In genomic region chr1:109099871-109100757, GRCh38 we compare ENCODE assay signal across 8 cellular contexts. TPM values are rescaled to one million over a fixed set of nuclear protein-coding genes. Genes with fewer than 3 reads are reported as not detected.
DNase-seq lines count a peak whose midpoint lies in the region; ATAC-seq and TF ChIP-seq lines count a peak whose summit lies in the region.

No MANE protein-coding gene starts in this region.

- CTCF ChIA-PET in CD4-positive, alpha-beta memory T cell (lab: Charles Lee; ENCODE audit: partially characterized antibody) = interaction anchor here (0.7 to 7.2 kb wide), 23 partner anchors 10 to 448 kb away, joined by 3 to 150 read pairs (median 5); partner anchors contain the start of genes ELAPOR1, GNAI3, PRPF38B and SARS1
- CTCF ChIA-PET in activated CD8-positive, alpha-beta T cell treated with anti-CD3 and anti-CD28 coated beads for 36 hours (lab: Charles Lee) = interaction anchor here (0.6 to 6.2 kb wide), 17 partner anchors 9 to 143 kb away, joined by 3 to 95 read pairs (median 4); partner anchors contain the start of genes ELAPOR1, SARS1, TAF13 and TMEM167B

- TF ChIP-seq CTCF in activated CD8-positive, alpha-beta T cell treated with anti-CD3 and anti-CD28 coated beads for 36 hours (IDR thresholded peaks at IDR 0.05) = peak; percentile 73

- H3K36me3 ChIP-seq in CD4-positive, alpha-beta memory T cell (ENCODE audit: insufficient read depth, low read length) = peaks cover 13% of the 10 kb centered on the region
- H3K36me3 ChIP-seq in ectodermal cell (ENCODE audit: control insufficient read depth, insufficient read depth, low read length) = no peaks in the 10 kb centered on the region

- peak overlapping the region; percentile 80 for H3K27ac ChIP-seq in CD4-positive, alpha-beta memory T cell (ENCODE audit: low read depth, low read length)
- H3K27ac ChIP-seq in ectodermal cell (ENCODE audit: insufficient read depth, low read depth, low read length, poor library complexity, severe bottlenecking) = peak overlapping the region; percentile 92

- peak overlapping the region; percentile 91 to 100 (median 96) for H3K4me3 Mint-ChIP-seq in CD4-positive, alpha-beta memory T cell
- H3K4me3 Mint-ChIP-seq in activated CD8-positive, alpha-beta T cell treated with anti-CD3 and anti-CD28 coated beads for 36 hours = peak overlapping the region; percentile 98

- POLR2A ChIA-PET in CD4-positive, alpha-beta memory T cell (lab: Charles Lee; ENCODE audit: partially characterized antibody) = interaction anchor here (0.8 to 4.8 kb wide), 29 partner anchors 10 to 1239 kb away, joined by 3 to 171 read pairs (median 6); partner anchors contain the start of genes ATXN7L2, CLCC1, ELAPOR1 and GNAI3
- POLR2A ChIA-PET in activated CD8-positive, alpha-beta T cell treated with anti-CD3 and anti-CD28 coated beads for 36 hours (lab: Charles Lee) = interaction anchor here (0.5 to 4.8 kb wide), 27 partner anchors 8 to 1239 kb away, joined by 3 to 98 read pairs (median 4); partner anchors contain the start of genes ATXN7L2, CLCC1, ELAPOR1 and RBM15

- no peaks in the 10 kb centered on the region for H3K9me3 ChIP-seq in CD4-positive, alpha-beta memory T cell (ENCODE audit: control insufficient read depth in 1 of 2, low read length in 2 of 2)
- H3K9me3 ChIP-seq in ectodermal cell (ENCODE audit: control insufficient read depth, low read length) = no peaks in the 10 kb centered on the region

- no peaks in the 10 kb centered on the region for H3K27me3 ChIP-seq in CD4-positive, alpha-beta memory T cell (ENCODE audit: insufficient read depth, low read length)
- no peaks in the 10 kb centered on the region for H3K27me3 ChIP-seq in ectodermal cell (ENCODE audit: control insufficient read depth, insufficient read depth, low read length, poor library complexity, severe bottlenecking)

- H3K27me3 Mint-ChIP-seq in CD4-positive, alpha-beta memory T cell = no peaks in the 10 kb centered on the region
- no peaks in the 10 kb centered on the region for H3K27me3 Mint-ChIP-seq in activated CD8-positive, alpha-beta T cell treated with anti-CD3 and anti-CD28 coated beads for 36 hours

- ATAC-seq in GM19438 (IDR thresholded peaks at IDR 0.05; ENCODE audit: low read depth, unreplicated experiment) = peak; percentile 94
- ATAC-seq in activated CD8-positive, alpha-beta T cell treated with anti-CD3 and anti-CD28 coated beads for 36 hours = peak; percentile 94

- peaks cover 7 to 20% (median 16%) of the 10 kb centered on the region in 4 donors for H3K4me1 Mint-ChIP-seq in CD4-positive, alpha-beta memory T cell
- peaks cover 5% of the 10 kb centered on the region for H3K4me1 Mint-ChIP-seq in activated CD8-positive, alpha-beta T cell treated with anti-CD3 and anti-CD28 coated beads for 36 hours (ENCODE audit: low read depth)

- peaks cover 15% of the 10 kb centered on the region for H3K4me1 ChIP-seq in CD4-positive, alpha-beta memory T cell (ENCODE audit: insufficient read depth, low read length)
- H3K4me1 ChIP-seq in ectodermal cell (ENCODE audit: control insufficient read depth, insufficient read depth, low read length) = no peaks in the 10 kb centered on the region

- intact Hi-C loops in CD4-positive, alpha-beta memory T cell (cut with micrococcal nuclease) = loop anchor here (1.0 to 5.0 kb wide), 9 partner anchors 10 to 520 kb away; partner anchors contain the start of genes CLCC1, GNAI3, PRPF38B and STXBP3
- intact Hi-C loops in activated CD8-positive, alpha-beta T cell treated with anti-CD3 and anti-CD28 coated beads for 36 hours (cut with micrococcal nuclease) = no loop called here

- peak overlapping the region; percentile 80 to 81 for H3K4me3 ChIP-seq in CD4-positive, alpha-beta memory T cell (ENCODE audit: low read length in 2 of 2)
- peak overlapping the region; percentile 75 for H3K4me3 ChIP-seq in ectodermal cell (ENCODE audit: insufficient read depth, low read depth, low read length)

- peak; percentile 96 to 98 (median 97) for DNase-seq in CD4-positive, alpha-beta memory T cell
- DNase-seq in HK-2 (ENCODE audit: unreplicated experiment) (peak; percentile 98), NCI-H82 treated with DMSO at 0.1 percent for 48 hours (lab: John Stamatoyannopoulos, UW; ENCODE audit: unreplicated experiment) (peak; percentile 91), lung microvascular endothelial cell (ENCODE audit: low read depth in 2 of 2) (peak; percentile 90 to 98)
- DNase-seq in activated CD8-positive, alpha-beta T cell treated with anti-CD3 and anti-CD28 coated beads for 36 hours = peak; percentile 98
- peak; percentile 94 to 96 (median 95) for DNase-seq in stimulated activated CD4-positive, alpha-beta T cell treated with anti-CD3 and anti-CD28 coated beads, TNF-alpha, amount 100 ng/mL, for 48 hours (ENCODE audit: low read depth in 3 of 3)

- peaks cover under 1 to 15% of the 10 kb centered on the region in 2 donors for H3K36me3 Mint-ChIP-seq in CD4-positive, alpha-beta memory T cell
- H3K36me3 Mint-ChIP-seq in activated CD8-positive, alpha-beta T cell treated with anti-CD3 and anti-CD28 coated beads for 36 hours (ENCODE audit: low read depth) = peaks cover 30% of the 10 kb centered on the region

- 0% methylated on average over 79 of the region's 79 CpGs for WGBS in ectodermal cell, 2 experiments

- H3K9me3 Mint-ChIP-seq in CD4-positive, alpha-beta memory T cell = peaks cover 0 to 3% (median 0%) of the 10 kb centered on the region in 8 donors
- H3K9me3 Mint-ChIP-seq in activated CD8-positive, alpha-beta T cell treated with anti-CD3 and anti-CD28 coated beads for 36 hours = no peaks in the 10 kb centered on the region

- H3K27ac Mint-ChIP-seq in CD4-positive, alpha-beta memory T cell = peak overlapping the region; percentile 90 to 99 (median 98)
- H3K27ac Mint-ChIP-seq in activated CD8-positive, alpha-beta T cell treated with anti-CD3 and anti-CD28 coated beads for 36 hours = peak overlapping the region; percentile 98

RNA-seq across cellular contexts. Expression of gene TMEM167B, which starts 9.6 kb away (rescaled TPM):
- 10 to 100 TPM; 42.9 to 47.9 TPM for total RNA-seq in CD4-positive, alpha-beta memory T cell
- polyA plus RNA-seq in CD4-positive, alpha-beta memory T cell = 10 to 100 TPM; 38.8 to 41.5 TPM
- 10 to 100 TPM; 21.8 to 23.4 TPM for total RNA-seq in activated CD8-positive, alpha-beta T cell treated with anti-CD3 and anti-CD28 coated beads for 36 hours
- 20.2 TPM for polyA plus RNA-seq in ectodermal cell (2013, experiment 1 of 4)
- 22.3 TPM for polyA plus RNA-seq in ectodermal cell (2013, experiment 2 of 4)
- 18.6 TPM for polyA plus RNA-seq in ectodermal cell (2013, experiment 3 of 4)
- 21.5 TPM for polyA plus RNA-seq in ectodermal cell (2013, experiment 4 of 4)
- total RNA-seq in lung microvascular endothelial cell = 16.6 and 22.6 TPM in 2 replicates

RNA-seq across cellular contexts. Expression of gene ELAPOR1, which starts 13.8 kb away (rescaled TPM):
- total RNA-seq in CD4-positive, alpha-beta memory T cell = 10 to 100 TPM; 13.7 to 15.4 TPM
- 10 to 100 TPM; 15.0 to 17.8 TPM for polyA plus RNA-seq in CD4-positive, alpha-beta memory T cell
- 1 to 10 TPM; 4.7 to 7.0 TPM for total RNA-seq in activated CD8-positive, alpha-beta T cell treated with anti-CD3 and anti-CD28 coated beads for 36 hours
- 0.59 TPM for polyA plus RNA-seq in ectodermal cell (2013, experiment 1 of 4)
- polyA plus RNA-seq in ectodermal cell (2013, experiment 2 of 4) = 0.89 TPM
- 1.2 TPM for polyA plus RNA-seq in ectodermal cell (2013, experiment 3 of 4)
- polyA plus RNA-seq in ectodermal cell (2013, experiment 4 of 4) = 1.2 TPM
- under 0.01 and 0.22 TPM in 2 replicates for total RNA-seq in lung microvascular endothelial cell

RNA-seq across cellular contexts. Expression of gene TAF13, which starts 24.3 kb away (rescaled TPM):
- total RNA-seq in CD4-positive, alpha-beta memory T cell = 10 to 100 TPM; 12.5 to 14.6 TPM
- polyA plus RNA-seq in CD4-positive, alpha-beta memory T cell = 1 to 10 TPM in 1 of 2 donors, under 1 TPM in 1; 0.68 to 1.3 TPM
- total RNA-seq in activated CD8-positive, alpha-beta T cell treated with anti-CD3 and anti-CD28 coated beads for 36 hours = 10 to 100 TPM; 18.5 to 19.0 TPM
- polyA plus RNA-seq in ectodermal cell (2013, experiment 1 of 4) = 42.4 TPM
- polyA plus RNA-seq in ectodermal cell (2013, experiment 2 of 4) = 48.8 TPM
- polyA plus RNA-seq in ectodermal cell (2013, experiment 3 of 4) = 35.1 TPM
- polyA plus RNA-seq in ectodermal cell (2013, experiment 4 of 4) = 35.5 TPM
- total RNA-seq in lung microvascular endothelial cell = 35.3 and 70.2 TPM in 2 replicates

RNA-seq across cellular contexts. Expression of gene WDR47, which starts 58.2 kb away (rescaled TPM):
- 10 to 100 TPM; 14.0 to 14.1 TPM for total RNA-seq in CD4-positive, alpha-beta memory T cell
- polyA plus RNA-seq in CD4-positive, alpha-beta memory T cell = 1 to 10 TPM; 6.3 to 7.5 TPM
- total RNA-seq in activated CD8-positive, alpha-beta T cell treated with anti-CD3 and anti-CD28 coated beads for 36 hours = 1 to 10 TPM; 7.2 to 8.4 TPM
- 6.8 TPM for polyA plus RNA-seq in ectodermal cell (2013, experiment 1 of 4)
- polyA plus RNA-seq in ectodermal cell (2013, experiment 2 of 4) = 6.1 TPM
- 6.1 TPM for polyA plus RNA-seq in ectodermal cell (2013, experiment 3 of 4)
- polyA plus RNA-seq in ectodermal cell (2013, experiment 4 of 4) = 7.3 TPM
- total RNA-seq in lung microvascular endothelial cell = 12.9 and 15.3 TPM in 2 replicates

Comparison
In these comparisons a context has a peak if more than half of its experiments do, and no peak if none do; other contexts are left out.
1. Peak in every context shown above with its lines: DNase-seq, ATAC-seq, H3K4me3 ChIP-seq and H3K27ac ChIP-seq.